31 cellular contexts compared by ENCODE assay signal in the genomic region with DNA sequence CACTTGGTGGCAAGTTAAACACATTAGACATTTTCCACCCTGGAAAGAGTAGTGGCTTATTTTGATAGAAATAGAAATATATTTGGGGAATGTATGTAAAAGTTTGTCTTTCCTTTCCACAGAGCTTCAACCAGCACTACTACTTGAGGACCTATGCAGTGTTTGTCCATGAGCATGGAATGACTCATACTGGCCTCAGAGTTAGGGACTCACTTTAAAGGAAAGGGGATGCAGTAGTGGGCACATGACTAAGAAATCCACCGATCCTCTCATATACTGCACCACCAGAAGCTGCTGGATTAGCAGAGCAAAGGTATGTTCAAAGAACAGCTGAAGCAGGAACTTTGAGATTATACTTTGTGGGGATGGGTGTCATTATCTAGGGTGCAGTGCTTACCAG.
DNase-seq lines count a peak whose midpoint lies in the region; ATAC-seq, FAIRE-seq and TF ChIP-seq lines count a peak whose summit lies in the region.
"Had no signal": no experiment of that assay in that cellular context is flagged by ENCODE, and none has a peak within 500 bp of the region (broad histone marks: within the 10 kb centered on the region; RNA-seq: fewer than 3 reads in every experiment).

No MANE protein-coding gene starts in this region.

- no peaks in the 10 kb centered on the region for H3K36me3 ChIP-seq in astrocyte (ENCODE audit: insufficient read depth, low read length)

- intact Hi-C loops in posterior vena cava (cut with DNase I), result no loop called here

- H3K4me3 Mint-ChIP-seq in astrocyte (ENCODE audit: unreplicated experiment), result no peak overlapping the region
- H3K4me3 Mint-ChIP-seq: B cell; CD8-positive, alpha-beta T cell had no signal

- H3K27me3 Mint-ChIP-seq in astrocyte (ENCODE audit: low read depth, unreplicated experiment), result no peaks in the 10 kb centered on the region

- H3K4me2 ChIP-seq in astrocyte (ENCODE audit: low read length), result no peak overlapping the region
- H3K4me2 ChIP-seq: A549 had no signal

- DNase-seq in EH (ENCODE audit: low read depth) (peak; percentile 1), LHCN-M2 (ENCODE audit: low read depth) (peak; percentile 5), astrocyte (ENCODE audit: low read depth) (peak; percentile 37), glomerular visceral epithelial cell (ENCODE audit: extremely low spot score) (peak; percentile 6), posterior vena cava (ENCODE audit: low spot score) (no peak), GM12892 (ENCODE audit: insufficient read length) (no peak)
- DNase-seq in central memory CD4-positive, alpha-beta T cell, result no peak
- DNase-seq: Caco-2; CD8-positive, alpha-beta T cell; DMS 273 treated with DMSO at 0.1 percent for 48 hours; DND-41; GDM1; HCEC 1CT; Karpas-422; MV-4-11; NCI-H1105; NCI-H1436 treated with DMSO at 0.1 percent for 48 hours; NCI-H1930; NCI-H2107; NCI-H524; NCI-H774; SHP77; T-helper 1 cell had no signal

- no peaks in the 10 kb centered on the region for H3K79me2 ChIP-seq in astrocyte (ENCODE audit: insufficient read depth, low read length)

- TF ChIP-seq CTCF in astrocyte (IDR thresholded peaks at IDR 0.05; ENCODE audit: insufficient read depth, low read depth, low read length), result no peak

- no peak overlapping the region for H3K27ac ChIP-seq in astrocyte (ENCODE audit: low read depth, low read length)
- H3K27ac ChIP-seq: A549, C4-2B, HL-60, RWPE1 had no signal

- no peak overlapping the region for H3K9ac ChIP-seq in astrocyte (ENCODE audit: low read length)

- peaks cover 5% of the 10 kb centered on the region for H3K4me1 Mint-ChIP-seq in astrocyte (ENCODE audit: low read depth, unreplicated experiment)
- H3K4me1 Mint-ChIP-seq: B cell had no signal

- no peaks in the 10 kb centered on the region for H3K4me1 ChIP-seq in astrocyte (ENCODE audit: insufficient read depth, low read length)
- H3K4me1 ChIP-seq: A549, Caco-2 had no signal

- H4K20me1 ChIP-seq in astrocyte (ENCODE audit: insufficient read depth, low read length), result no peaks in the 10 kb centered on the region

- H3K9me3 Mint-ChIP-seq in astrocyte (ENCODE audit: unreplicated experiment), result no peaks in the 10 kb centered on the region
- H3K9me3 Mint-ChIP-seq: CD8-positive, alpha-beta T cell had no signal

- H3K9me3 ChIP-seq in astrocyte (ENCODE audit: insufficient read depth, low read depth, low read length), result no peaks in the 10 kb centered on the region
- H3K9me3 ChIP-seq: Caco-2 had no signal

- no peak for ATAC-seq in HG03439 (IDR thresholded peaks at IDR 0.05; ENCODE audit: unreplicated experiment)
- ATAC-seq: A549; CD8-positive, alpha-beta T cell; GM12878 had no signal

- H3K4me3 ChIP-seq in astrocyte (ENCODE audit: insufficient read depth, low read depth, low read length), result no peak overlapping the region
- H3K4me3 ChIP-seq: A549, GM12878 had no signal

- no peak overlapping the region for H3K27ac Mint-ChIP-seq in astrocyte (ENCODE audit: unreplicated experiment)
- H3K27ac Mint-ChIP-seq: B cell; CD8-positive, alpha-beta T cell had no signal

- no peak for TF ChIP-seq POLR2A in GM12892 (IDR thresholded peaks at IDR 0.05; ENCODE audit: low read depth, low read length)

- H3K27me3 ChIP-seq in astrocyte (ENCODE audit: insufficient read depth, low read length), result no peaks in the 10 kb centered on the region

- FAIRE-seq in astrocyte (lab: Jason Lieb, UNC) (no peak), GM12892 (lab: Jason Lieb, UNC) (no peak)
- FAIRE-seq: A549, GM12878, H1 had no signal

- H2AFZ ChIP-seq in astrocyte (ENCODE audit: low read depth, low read length), result no peak overlapping the region

- no peaks in the 10 kb centered on the region for H3K36me3 Mint-ChIP-seq in astrocyte (ENCODE audit: low read depth, unreplicated experiment)
- H3K36me3 Mint-ChIP-seq: CD8-positive, alpha-beta T cell had no signal

Comparison
In these comparisons a context has a peak if more than half of its experiments do, and no peak if none do; other contexts are left out.
1. DNase-seq: peak in EH (single experiment), LHCN-M2 (single experiment), astrocyte (single experiment) and glomerular visceral epithelial cell (single experiment); none in central memory CD4-positive, alpha-beta T cell (single experiment), posterior vena cava (single experiment) and GM12892 (single experiment).